ENCODE assay signal across 1 cellular context in genomic region chr5:124908603-124909451, GRCh38.
A peak's percentile ranks its signal among the peaks of the same experiment; 100 is the strongest.
TF ChIP-seq lines count a peak whose summit lies in the region.

No MANE protein-coding gene starts in this region.

TF ChIP-seq in HEK293, 187 proteins besides CTCF, POLR2A, EP300 and RAD21 (continued from another document and continues in another):
- TF ChIP-seq ZSCAN4 (tag by site-specific recombination; IDR thresholded peaks at IDR 0.05) (0 out of 2 replicates have a peak, but pooled peaks have one; percentile 38), ZNF157 (tag by site-specific recombination; IDR thresholded peaks at IDR 0.05) (no peak), ZNF132 (tag by site-specific recombination; IDR thresholded peaks at IDR 0.05; ENCODE audit: borderline replicate concordance) (no peak), ZNF223 (tag by site-specific recombination; IDR thresholded peaks at IDR 0.05) (no peak), ZNF2 (tag by site-specific recombination; IDR thresholded peaks at IDR 0.05) (peak; percentile 87), ZNF280C (tag by site-specific recombination; IDR thresholded peaks at IDR 0.05) (no peak), ZNF629 (tag by site-specific recombination; IDR thresholded peaks at IDR 0.05) (peak; percentile 96), SCRT2 (tag by site-specific recombination; IDR thresholded peaks at IDR 0.05) (no peak; the same call in none of the 2 replicates), ZNF596 (tag by site-specific recombination; IDR thresholded peaks at IDR 0.05) (no peak; the same call in 1 of the 2 replicates), ZNF530 (tag by site-specific recombination; IDR thresholded peaks at IDR 0.05; ENCODE audit: low read depth) (no peak), ZNF791 (tag by site-specific recombination; IDR thresholded peaks at IDR 0.05) (no peak), ZFP3 (tag by site-specific recombination; IDR thresholded peaks at IDR 0.05; ENCODE audit: low read depth) (no peak), ZNF324 (tag by site-specific recombination; IDR thresholded peaks at IDR 0.05) (peak; percentile 69; the same call in 1 of the 2 replicates), ZNF660 (tag by site-specific recombination; IDR thresholded peaks at IDR 0.05) (peak; percentile 100), ZNF76 (tag by site-specific recombination; IDR thresholded peaks at IDR 0.05; ENCODE audit: borderline replicate concordance, low read depth) (no peak), ZNF670 (tag by site-specific recombination; IDR thresholded peaks at IDR 0.05; ENCODE audit: low read depth) (no peak), ZNF580 (tag by site-specific recombination; IDR thresholded peaks at IDR 0.05) (0 out of 2 replicates have a peak, but pooled peaks have one; percentile 64), ZNF623 (tag by site-specific recombination; IDR thresholded peaks at IDR 0.05) (0 out of 2 replicates have a peak, but pooled peaks have one; percentile 16), AEBP2 (tag by site-specific recombination; IDR thresholded peaks at IDR 0.05; ENCODE audit: borderline replicate concordance) (no peak; the same call in 1 of the 2 replicates), ZNF488 (tag by site-specific recombination; IDR thresholded peaks at IDR 0.05) (peak; percentile 33; the same call in 1 of the 2 replicates), ZNF24 (tag by site-specific recombination; IDR thresholded peaks at IDR 0.05) (peak; percentile 97), ZNF248 (tag by site-specific recombination; IDR thresholded peaks at IDR 0.05) (no peak), ZNF473 (tag by site-specific recombination; IDR thresholded peaks at IDR 0.05) (no peak), OVOL3 (tag by site-specific recombination; IDR thresholded peaks at IDR 0.05) (peak; percentile 76), ZNF777 (tag by site-specific recombination; IDR thresholded peaks at IDR 0.05; ENCODE audit: borderline replicate concordance) (no peak), GLI2 (tag by site-specific recombination; IDR thresholded peaks at IDR 0.05; ENCODE audit: borderline replicate concordance, low read depth) (peak; percentile 87), ZNF514 (tag by site-specific recombination; IDR thresholded peaks at IDR 0.05) (no peak), KLF10 (tag by site-specific recombination; IDR thresholded peaks at IDR 0.05) (peak; percentile 83), GLIS1 (tag by site-specific recombination; IDR thresholded peaks at IDR 0.05) (peak; percentile 26), ZNF521 (tag by site-specific recombination; IDR thresholded peaks at IDR 0.05) (no peak), ZNF112 (tag by site-specific recombination; IDR thresholded peaks at IDR 0.05) (no peak), ZNF701 (tag by site-specific recombination; IDR thresholded peaks at IDR 0.05) (no peak), ZNF610 (tag by site-specific recombination; IDR thresholded peaks at IDR 0.05; ENCODE audit: borderline replicate concordance) (0 out of 2 replicates have a peak, but pooled peaks have one; percentile 58), ZNF449 (tag by site-specific recombination; IDR thresholded peaks at IDR 0.05) (no peak; the same call in 1 of the 2 replicates), ZNF555 (tag by site-specific recombination; conservative IDR thresholded peaks at IDR 0.05) (no peak), ZNF843 (tag by site-specific recombination; IDR thresholded peaks at IDR 0.05) (peak; percentile 94), ZFHX2 (tag by site-specific recombination; conservative IDR thresholded peaks at IDR 0.05) (peak; percentile 33; the same call in 1 of the 2 replicates), GFI1B (tag by site-specific recombination; IDR thresholded peaks at IDR 0.05) (peak; percentile 32), ZNF544 (tag by site-specific recombination; IDR thresholded peaks at IDR 0.05) (no peak)
- TF ChIP-seq, protein P1, sequence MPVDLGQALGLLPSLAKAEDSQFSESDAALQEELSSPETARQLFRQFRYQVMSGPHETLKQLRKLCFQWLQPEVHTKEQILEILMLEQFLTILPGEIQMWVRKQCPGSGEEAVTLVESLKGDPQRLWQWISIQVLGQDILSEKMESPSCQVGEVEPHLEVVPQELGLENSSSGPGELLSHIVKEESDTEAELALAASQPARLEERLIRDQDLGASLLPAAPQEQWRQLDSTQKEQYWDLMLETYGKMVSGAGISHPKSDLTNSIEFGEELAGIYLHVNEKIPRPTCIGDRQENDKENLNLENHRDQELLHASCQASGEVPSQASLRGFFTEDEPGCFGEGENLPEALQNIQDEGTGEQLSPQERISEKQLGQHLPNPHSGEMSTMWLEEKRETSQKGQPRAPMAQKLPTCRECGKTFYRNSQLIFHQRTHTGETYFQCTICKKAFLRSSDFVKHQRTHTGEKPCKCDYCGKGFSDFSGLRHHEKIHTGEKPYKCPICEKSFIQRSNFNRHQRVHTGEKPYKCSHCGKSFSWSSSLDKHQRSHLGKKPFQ (tag by site-specific recombination; IDR thresholded peaks at IDR 0.05) = peak; percentile 48
- TF ChIP-seq, protein P2, sequence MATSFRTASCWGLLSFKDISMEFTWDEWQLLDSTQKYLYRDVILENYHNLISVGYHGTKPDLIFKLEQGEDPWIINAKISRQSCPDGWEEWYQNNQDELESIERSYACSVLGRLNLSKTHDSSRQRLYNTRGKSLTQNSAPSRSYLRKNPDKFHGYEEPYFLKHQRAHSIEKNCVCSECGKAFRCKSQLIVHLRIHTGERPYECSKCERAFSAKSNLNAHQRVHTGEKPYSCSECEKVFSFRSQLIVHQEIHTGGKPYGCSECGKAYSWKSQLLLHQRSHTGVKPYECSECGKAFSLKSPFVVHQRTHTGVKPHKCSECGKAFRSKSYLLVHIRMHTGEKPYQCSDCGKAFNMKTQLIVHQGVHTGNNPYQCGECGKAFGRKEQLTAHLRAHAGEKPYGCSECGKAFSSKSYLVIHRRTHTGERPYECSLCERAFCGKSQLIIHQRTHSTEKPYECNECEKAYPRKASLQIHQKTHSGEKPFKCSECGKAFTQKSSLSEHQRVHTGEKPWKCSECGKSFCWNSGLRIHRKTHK (tag by site-specific recombination; IDR thresholded peaks at IDR 0.05) = no peak
- TF ChIP-seq, protein P3, sequence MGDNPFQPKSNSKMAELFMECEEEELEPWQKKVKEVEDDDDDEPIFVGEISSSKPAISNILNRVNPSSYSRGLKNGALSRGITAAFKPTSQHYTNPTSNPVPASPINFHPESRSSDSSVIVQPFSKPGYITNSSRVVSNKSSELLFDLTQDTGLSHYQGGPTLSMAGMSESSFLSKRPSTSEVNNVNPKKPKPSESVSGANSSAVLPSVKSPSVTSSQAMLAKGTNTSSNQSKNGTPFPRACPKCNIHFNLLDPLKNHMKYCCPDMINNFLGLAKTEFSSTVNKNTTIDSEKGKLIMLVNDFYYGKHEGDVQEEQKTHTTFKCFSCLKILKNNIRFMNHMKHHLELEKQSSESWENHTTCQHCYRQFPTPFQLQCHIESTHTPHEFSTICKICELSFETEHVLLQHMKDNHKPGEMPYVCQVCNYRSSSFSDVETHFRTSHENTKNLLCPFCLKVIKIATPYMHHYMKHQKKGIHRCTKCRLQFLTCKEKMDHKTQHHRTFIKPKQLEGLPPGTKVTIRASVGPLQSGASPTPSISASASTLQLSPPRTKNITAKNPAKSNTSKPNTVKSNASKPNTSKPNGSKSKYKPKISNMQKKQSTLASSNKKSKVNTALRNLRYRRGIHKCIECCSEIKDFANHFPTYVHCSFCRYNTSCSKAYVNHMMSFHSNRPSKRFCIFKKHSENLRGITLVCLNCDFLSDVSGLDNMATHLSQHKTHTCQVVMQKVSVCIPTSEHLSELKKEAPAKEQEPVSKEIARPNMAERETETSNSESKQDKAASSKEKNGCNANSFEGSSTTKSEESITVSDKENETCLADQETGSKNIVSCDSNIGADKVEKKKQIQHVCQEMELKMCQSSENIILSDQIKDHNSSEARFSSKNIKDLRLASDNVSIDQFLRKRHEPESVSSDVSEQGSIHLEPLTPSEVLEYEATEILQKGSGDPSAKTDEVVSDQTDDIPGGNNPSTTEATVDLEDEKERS (tag by site-specific recombination; IDR thresholded peaks at IDR 0.05) = no peak
- TF ChIP-seq, protein P4, sequence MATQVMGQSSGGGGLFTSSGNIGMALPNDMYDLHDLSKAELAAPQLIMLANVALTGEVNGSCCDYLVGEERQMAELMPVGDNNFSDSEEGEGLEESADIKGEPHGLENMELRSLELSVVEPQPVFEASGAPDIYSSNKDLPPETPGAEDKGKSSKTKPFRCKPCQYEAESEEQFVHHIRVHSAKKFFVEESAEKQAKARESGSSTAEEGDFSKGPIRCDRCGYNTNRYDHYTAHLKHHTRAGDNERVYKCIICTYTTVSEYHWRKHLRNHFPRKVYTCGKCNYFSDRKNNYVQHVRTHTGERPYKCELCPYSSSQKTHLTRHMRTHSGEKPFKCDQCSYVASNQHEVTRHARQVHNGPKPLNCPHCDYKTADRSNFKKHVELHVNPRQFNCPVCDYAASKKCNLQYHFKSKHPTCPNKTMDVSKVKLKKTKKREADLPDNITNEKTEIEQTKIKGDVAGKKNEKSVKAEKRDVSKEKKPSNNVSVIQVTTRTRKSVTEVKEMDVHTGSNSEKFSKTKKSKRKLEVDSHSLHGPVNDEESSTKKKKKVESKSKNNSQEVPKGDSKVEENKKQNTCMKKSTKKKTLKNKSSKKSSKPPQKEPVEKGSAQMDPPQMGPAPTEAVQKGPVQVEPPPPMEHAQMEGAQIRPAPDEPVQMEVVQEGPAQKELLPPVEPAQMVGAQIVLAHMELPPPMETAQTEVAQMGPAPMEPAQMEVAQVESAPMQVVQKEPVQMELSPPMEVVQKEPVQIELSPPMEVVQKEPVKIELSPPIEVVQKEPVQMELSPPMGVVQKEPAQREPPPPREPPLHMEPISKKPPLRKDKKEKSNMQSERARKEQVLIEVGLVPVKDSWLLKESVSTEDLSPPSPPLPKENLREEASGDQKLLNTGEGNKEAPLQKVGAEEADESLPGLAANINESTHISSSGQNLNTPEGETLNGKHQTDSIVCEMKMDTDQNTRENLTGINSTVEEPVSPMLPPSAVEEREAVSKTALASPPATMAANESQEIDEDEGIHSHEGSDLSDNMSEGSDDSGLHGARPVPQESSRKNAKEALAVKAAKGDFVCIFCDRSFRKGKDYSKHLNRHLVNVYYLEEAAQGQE (tag by site-specific recombination; IDR thresholded peaks at IDR 0.05) = no peak; the same call in 1 of the 2 replicates
- TF ChIP-seq, protein P5, sequence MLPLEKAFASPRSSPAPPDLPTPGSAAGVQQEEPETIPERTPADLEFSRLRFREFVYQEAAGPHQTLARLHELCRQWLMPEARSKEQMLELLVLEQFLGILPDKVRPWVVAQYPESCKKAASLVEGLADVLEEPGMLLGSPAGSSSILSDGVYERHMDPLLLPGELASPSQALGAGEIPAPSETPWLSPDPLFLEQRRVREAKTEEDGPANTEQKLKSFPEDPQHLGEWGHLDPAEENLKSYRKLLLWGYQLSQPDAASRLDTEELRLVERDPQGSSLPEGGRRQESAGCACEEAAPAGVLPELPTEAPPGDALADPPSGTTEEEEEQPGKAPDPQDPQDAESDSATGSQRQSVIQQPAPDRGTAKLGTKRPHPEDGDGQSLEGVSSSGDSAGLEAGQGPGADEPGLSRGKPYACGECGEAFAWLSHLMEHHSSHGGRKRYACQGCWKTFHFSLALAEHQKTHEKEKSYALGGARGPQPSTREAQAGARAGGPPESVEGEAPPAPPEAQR (tag by site-specific recombination; IDR thresholded peaks at IDR 0.05) = no peak
